In the genomic region with DNA sequence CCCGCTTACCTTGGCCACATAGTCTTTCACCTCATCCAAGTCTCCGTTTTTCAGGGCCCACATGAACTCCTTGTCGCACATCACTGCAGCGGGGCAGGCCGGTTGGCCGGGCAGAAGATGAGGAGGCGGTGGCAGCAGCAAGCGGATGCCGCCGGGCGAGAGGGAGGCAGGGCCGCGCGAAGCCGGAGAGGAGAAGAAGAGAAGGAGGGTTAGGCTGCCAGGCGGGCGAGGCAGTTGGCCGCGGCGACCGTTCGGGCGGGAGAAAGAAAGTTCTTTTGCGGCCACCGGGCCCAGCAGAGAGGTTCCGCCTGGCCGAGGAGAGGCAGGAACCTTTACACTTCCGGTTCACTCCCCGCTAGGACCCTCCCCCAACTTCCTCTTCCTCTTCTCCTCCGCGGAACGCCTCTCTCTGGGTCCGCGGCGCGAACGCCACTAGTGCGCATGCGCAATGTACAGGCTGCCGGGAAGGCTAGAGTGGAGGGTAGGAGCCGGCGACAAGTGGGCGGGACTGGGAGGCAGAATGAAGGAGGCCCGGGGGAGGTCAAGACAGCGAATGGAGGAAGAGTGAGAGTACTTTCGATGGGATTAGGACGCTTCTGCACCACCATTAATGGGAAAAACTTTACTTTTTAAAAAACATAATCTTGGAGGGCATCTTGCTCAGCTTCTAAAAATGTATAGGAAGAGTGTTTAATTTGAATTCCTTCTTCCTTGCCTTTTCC, we compare ENCODE assay signal across 8 cellular contexts. TPM values are rescaled to one million over a fixed set of nuclear protein-coding genes. Genes with fewer than 3 reads are reported as not detected.
DNase-seq lines count a peak whose midpoint lies in the region; ATAC-seq and TF ChIP-seq lines count a peak whose summit lies in the region.

TSS of gene MTPN (minus strand) at position 340 of the 722 bp plus-strand sequence. CDS start at position 81, 259 bp downstream.

- H3K4me3 ChIP-seq in H7 (ENCODE audit: insufficient read depth, low read depth, low read length) (peak within 1 kb of the TSS; percentile 89), fibroblast of pulmonary artery (replicated peaks; ENCODE audit: low read depth, low read length) (peak within 1 kb of the TSS; percentile 95)

- ATAC-seq in natural killer cell treated with Interleukin-12 subunit alpha and Interleukin-12 subunit beta and Interleukin-15 and Interleukin-18, amount 100 ng/mL, for 72 hours, result peak; percentile 92 to 93
- ATAC-seq in stimulated activated naive CD8-positive, alpha-beta T cell treated with anti-CD3 and anti-CD28 coated beads, Interleukin-15, Interleukin-2, amounts not matched to agents 100 U/mL and 50 U/mL, for 24 hours, result peak; percentile 94

- DNase-seq in ELF-1 (ENCODE audit: low read depth, low spot score) (peak; percentile 99), H7 (peak; percentile 86), M059J (ENCODE audit: low read depth) (peak; percentile 99), SHP77 (lab: John Stamatoyannopoulos, UW) (peak; percentile 95 to 97), fibroblast of pulmonary artery (ENCODE audit: low read depth) (peak; percentile 96)
- peak; percentile 94 for DNase-seq in activated effector memory CD4-positive, alpha-beta T cell treated with Interleukin-2 at 50 U/mL for 16 hours
- DNase-seq in natural killer cell treated with Interleukin-12 subunit alpha and Interleukin-12 subunit beta and Interleukin-15 and Interleukin-18, amount 100 ng/mL, for 72 hours (ENCODE audit: low spot score), result peak; percentile 99
- peak; percentile 99 for DNase-seq in stimulated activated naive CD8-positive, alpha-beta T cell treated with anti-CD3 and anti-CD28 coated beads, Interleukin-15, Interleukin-2, amounts not matched to agents 100 U/mL and 50 U/mL, for 24 hours

- H3K27ac Mint-ChIP-seq in natural killer cell treated with Interleukin-12 subunit alpha and Interleukin-12 subunit beta and Interleukin-15 and Interleukin-18, amount 100 ng/mL, for 72 hours, result peak within 1 kb of the TSS; percentile 83 to 98

- H3K36me3 Mint-ChIP-seq in natural killer cell treated with Interleukin-12 subunit alpha and Interleukin-12 subunit beta and Interleukin-15 and Interleukin-18, amount 100 ng/mL, for 72 hours, result peaks cover 5% of the 10 kb centered on the region

- no peaks in the 10 kb centered on the region for H3K9me3 Mint-ChIP-seq in natural killer cell treated with Interleukin-12 subunit alpha and Interleukin-12 subunit beta and Interleukin-15 and Interleukin-18, amount 100 ng/mL, for 72 hours

- no peaks in the 10 kb centered on the region for H3K36me3 ChIP-seq in H7 (replicated peaks; ENCODE audit: control insufficient read depth, insufficient read depth, low read length)

- H3K27me3 ChIP-seq in H7 (ENCODE audit: control insufficient read depth, insufficient read depth, low read length), result no peaks in the 10 kb centered on the region

- no peaks in the 10 kb centered on the region for H3K27me3 Mint-ChIP-seq in natural killer cell treated with Interleukin-12 subunit alpha and Interleukin-12 subunit beta and Interleukin-15 and Interleukin-18, amount 100 ng/mL, for 72 hours

- peak within 1 kb of the TSS; percentile 96 for H3K4me3 Mint-ChIP-seq in natural killer cell treated with Interleukin-12 subunit alpha and Interleukin-12 subunit beta and Interleukin-15 and Interleukin-18, amount 100 ng/mL, for 72 hours

- peaks cover 64 to 83% of the 10 kb centered on the region in 2 donors for H3K4me1 Mint-ChIP-seq in natural killer cell treated with Interleukin-12 subunit alpha and Interleukin-12 subunit beta and Interleukin-15 and Interleukin-18, amount 100 ng/mL, for 72 hours (ENCODE audit: low read depth in 2 of 2)

- TF ChIP-seq CTCF in fibroblast of pulmonary artery (IDR thresholded peaks at IDR 0.05; ENCODE audit: low read length, missing control alignments), result no peak

RNA-seq across cellular contexts. Expression of gene MTPN, which starts in this region (rescaled TPM):
- 70.0 and 70.4 TPM in 2 replicates for total RNA-seq in H7 (2014; rRNA removed; shearing (Covaris generic))
- total RNA-seq in M059J (2014; rRNA removed; shearing (Covaris generic)), result 154 and 217 TPM in 2 replicates
- 100 to 1,000 TPM; 148 to 190 TPM for total RNA-seq in natural killer cell treated with Interleukin-12 subunit alpha and Interleukin-12 subunit beta and Interleukin-15 and Interleukin-18, amount 100 ng/mL, for 72 hours

Comparison
In these comparisons a context has a peak if more than half of its experiments do, and no peak if none do; other contexts are left out.
1. Peak in every context shown above with its lines: DNase-seq, ATAC-seq and H3K4me3 ChIP-seq.